In the genomic region with DNA sequence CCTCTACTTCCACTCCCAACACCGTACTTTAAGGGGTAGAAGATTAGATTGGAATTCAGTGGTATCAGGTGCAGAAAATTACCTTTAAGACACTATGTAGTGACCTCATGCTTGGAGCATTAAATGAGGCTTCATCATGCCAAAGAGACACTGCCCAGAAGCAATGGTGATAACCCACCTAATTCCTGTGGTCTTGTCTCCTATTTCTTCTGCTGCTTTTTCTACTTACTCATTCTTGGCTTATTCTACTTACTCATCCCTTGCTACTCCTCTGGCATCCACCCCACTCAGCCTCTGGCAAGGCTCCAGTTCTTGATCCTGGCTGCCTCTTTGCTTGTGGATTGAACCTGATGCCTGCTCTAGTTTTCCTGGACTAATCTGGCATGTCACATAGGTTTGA, we compare ENCODE assay signal across 1 cellular context.
TF ChIP-seq lines count a peak whose summit lies in the region.

No MANE protein-coding gene starts in this region.

TF ChIP-seq in SK-N-SH, 30 proteins besides CTCF, POLR2A, EP300 and RAD21 (continued from another document):
- TF ChIP-seq YY1 (IDR thresholded peaks at IDR 0.05; ENCODE audit: low read depth) (no peak), RCOR1 (IDR thresholded peaks at IDR 0.05; ENCODE audit: low read length) (no peak), ELF1 (IDR thresholded peaks at IDR 0.05) (no peak), JUND (IDR thresholded peaks at IDR 0.05) (peak; percentile 89), RXRA (IDR thresholded peaks at IDR 0.05; ENCODE audit: borderline replicate concordance, low read depth) (peak; percentile 34; the same call in 1 of the 2 replicates), TCF12 (IDR thresholded peaks at IDR 0.05) (peak; percentile 98), SMC3 (IDR thresholded peaks at IDR 0.05; ENCODE audit: low read depth, low read length) (no peak), POLR2AphosphoS5 (IDR thresholded peaks at IDR 0.05; ENCODE audit: low read depth, low read length) (peak; percentile 80; the same call in 1 of the 2 replicates), NRF1 (IDR thresholded peaks at IDR 0.05; ENCODE audit: low read depth, low read length) (no peak), RFX5 (IDR thresholded peaks at IDR 0.05; ENCODE audit: low read length) (no peak), GATA2 (CRISPR knock-in tag; IDR thresholded peaks at IDR 0.05) (no peak), MXI1 (IDR thresholded peaks at IDR 0.05; ENCODE audit: low read depth, low read length) (no peak), NFIC (IDR thresholded peaks at IDR 0.05; ENCODE audit: borderline replicate concordance) (peak; percentile 97), GABPA (IDR thresholded peaks at IDR 0.05; ENCODE audit: low read depth) (no peak)
- TF ChIP-seq, protein P1, sequence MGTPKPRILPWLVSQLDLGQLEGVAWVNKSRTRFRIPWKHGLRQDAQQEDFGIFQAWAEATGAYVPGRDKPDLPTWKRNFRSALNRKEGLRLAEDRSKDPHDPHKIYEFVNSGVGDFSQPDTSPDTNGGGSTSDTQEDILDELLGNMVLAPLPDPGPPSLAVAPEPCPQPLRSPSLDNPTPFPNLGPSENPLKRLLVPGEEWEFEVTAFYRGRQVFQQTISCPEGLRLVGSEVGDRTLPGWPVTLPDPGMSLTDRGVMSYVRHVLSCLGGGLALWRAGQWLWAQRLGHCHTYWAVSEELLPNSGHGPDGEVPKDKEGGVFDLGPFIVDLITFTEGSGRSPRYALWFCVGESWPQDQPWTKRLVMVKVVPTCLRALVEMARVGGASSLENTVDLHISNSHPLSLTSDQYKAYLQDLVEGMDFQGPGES (IDR thresholded peaks at IDR 0.05; ENCODE audit: low read depth, low read length) = no peak
- TF ChIP-seq, protein P2, sequence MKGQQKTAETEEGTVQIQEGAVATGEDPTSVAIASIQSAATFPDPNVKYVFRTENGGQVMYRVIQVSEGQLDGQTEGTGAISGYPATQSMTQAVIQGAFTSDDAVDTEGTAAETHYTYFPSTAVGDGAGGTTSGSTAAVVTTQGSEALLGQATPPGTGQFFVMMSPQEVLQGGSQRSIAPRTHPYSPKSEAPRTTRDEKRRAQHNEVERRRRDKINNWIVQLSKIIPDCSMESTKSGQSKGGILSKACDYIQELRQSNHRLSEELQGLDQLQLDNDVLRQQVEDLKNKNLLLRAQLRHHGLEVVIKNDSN (IDR thresholded peaks at IDR 0.05; ENCODE audit: borderline replicate concordance, low read depth) = no peak
- TF ChIP-seq, protein P3, sequence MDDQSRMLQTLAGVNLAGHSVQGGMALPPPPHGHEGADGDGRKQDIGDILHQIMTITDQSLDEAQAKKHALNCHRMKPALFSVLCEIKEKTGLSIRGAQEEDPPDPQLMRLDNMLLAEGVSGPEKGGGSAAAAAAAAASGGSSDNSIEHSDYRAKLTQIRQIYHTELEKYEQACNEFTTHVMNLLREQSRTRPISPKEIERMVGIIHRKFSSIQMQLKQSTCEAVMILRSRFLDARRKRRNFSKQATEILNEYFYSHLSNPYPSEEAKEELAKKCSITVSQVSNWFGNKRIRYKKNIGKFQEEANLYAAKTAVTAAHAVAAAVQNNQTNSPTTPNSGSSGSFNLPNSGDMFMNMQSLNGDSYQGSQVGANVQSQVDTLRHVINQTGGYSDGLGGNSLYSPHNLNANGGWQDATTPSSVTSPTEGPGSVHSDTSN (IDR thresholded peaks at IDR 0.05) = peak; percentile 91
- TF ChIP-seq, protein P4, sequence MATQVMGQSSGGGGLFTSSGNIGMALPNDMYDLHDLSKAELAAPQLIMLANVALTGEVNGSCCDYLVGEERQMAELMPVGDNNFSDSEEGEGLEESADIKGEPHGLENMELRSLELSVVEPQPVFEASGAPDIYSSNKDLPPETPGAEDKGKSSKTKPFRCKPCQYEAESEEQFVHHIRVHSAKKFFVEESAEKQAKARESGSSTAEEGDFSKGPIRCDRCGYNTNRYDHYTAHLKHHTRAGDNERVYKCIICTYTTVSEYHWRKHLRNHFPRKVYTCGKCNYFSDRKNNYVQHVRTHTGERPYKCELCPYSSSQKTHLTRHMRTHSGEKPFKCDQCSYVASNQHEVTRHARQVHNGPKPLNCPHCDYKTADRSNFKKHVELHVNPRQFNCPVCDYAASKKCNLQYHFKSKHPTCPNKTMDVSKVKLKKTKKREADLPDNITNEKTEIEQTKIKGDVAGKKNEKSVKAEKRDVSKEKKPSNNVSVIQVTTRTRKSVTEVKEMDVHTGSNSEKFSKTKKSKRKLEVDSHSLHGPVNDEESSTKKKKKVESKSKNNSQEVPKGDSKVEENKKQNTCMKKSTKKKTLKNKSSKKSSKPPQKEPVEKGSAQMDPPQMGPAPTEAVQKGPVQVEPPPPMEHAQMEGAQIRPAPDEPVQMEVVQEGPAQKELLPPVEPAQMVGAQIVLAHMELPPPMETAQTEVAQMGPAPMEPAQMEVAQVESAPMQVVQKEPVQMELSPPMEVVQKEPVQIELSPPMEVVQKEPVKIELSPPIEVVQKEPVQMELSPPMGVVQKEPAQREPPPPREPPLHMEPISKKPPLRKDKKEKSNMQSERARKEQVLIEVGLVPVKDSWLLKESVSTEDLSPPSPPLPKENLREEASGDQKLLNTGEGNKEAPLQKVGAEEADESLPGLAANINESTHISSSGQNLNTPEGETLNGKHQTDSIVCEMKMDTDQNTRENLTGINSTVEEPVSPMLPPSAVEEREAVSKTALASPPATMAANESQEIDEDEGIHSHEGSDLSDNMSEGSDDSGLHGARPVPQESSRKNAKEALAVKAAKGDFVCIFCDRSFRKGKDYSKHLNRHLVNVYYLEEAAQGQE (IDR thresholded peaks at IDR 0.05; ENCODE audit: low read depth, low read length) = no peak
